In genomic region chr18:50193796-50194622, GRCh38 we compare ENCODE assay signal across 1 cellular context.
TF ChIP-seq lines count a peak whose summit lies in the region.

No MANE protein-coding gene starts in this region.

TF ChIP-seq in HCT116, 20 proteins besides CTCF, POLR2A, EP300 and RAD21 (continued from another document):
- TF ChIP-seq SRF (IDR thresholded peaks at IDR 0.05; ENCODE audit: low read depth) (no peak), JUND (IDR thresholded peaks at IDR 0.05) (no peak), EZH2 (IDR thresholded peaks at IDR 0.05) (no peak), CEBPB (IDR thresholded peaks at IDR 0.05; ENCODE audit: low read depth) (no peak), POLR2AphosphoS5 (IDR thresholded peaks at IDR 0.05; ENCODE audit: low read depth, low read length) (no peak), ELF1 (IDR thresholded peaks at IDR 0.05; ENCODE audit: borderline replicate concordance, low read depth) (no peak), MAX (IDR thresholded peaks at IDR 0.05) (no peak), EZH2phosphoT487 (IDR thresholded peaks at IDR 0.05; ENCODE audit: borderline replicate concordance) (no peak)
